ENCODE assay signal across 1 cellular context in genomic region chr12:2890388-2891239, GRCh38.
TF ChIP-seq lines count a peak whose summit lies in the region.

TULP3 (plus strand) TSS chr12:2890891; CDS start chr12:2890948, 57 bp downstream.

TF ChIP-seq in HEK293, 187 proteins besides CTCF, POLR2A, EP300 and RAD21 (continued from another document and continues in another):
- TF ChIP-seq ZNF148 (tag by site-specific recombination; IDR thresholded peaks at IDR 0.05; ENCODE audit: borderline replicate concordance) (no peak), ZNF660 (tag by site-specific recombination; IDR thresholded peaks at IDR 0.05) (peak; percentile 80), ZNF341 (tag by site-specific recombination; IDR thresholded peaks at IDR 0.05; ENCODE audit: low read depth) (peak; percentile 91), ZNF433 (tag by site-specific recombination; IDR thresholded peaks at IDR 0.05; ENCODE audit: low read depth) (no peak), ZNF394 (tag by site-specific recombination; IDR thresholded peaks at IDR 0.05; ENCODE audit: borderline replicate concordance) (no peak), YY1 (tag by site-specific recombination; IDR thresholded peaks at IDR 0.05) (peak; percentile 44), ZSCAN18 (tag by site-specific recombination; IDR thresholded peaks at IDR 0.05) (no peak), ZBTB21 (tag by site-specific recombination; IDR thresholded peaks at IDR 0.05) (peak; percentile 52), GLIS1 (tag by site-specific recombination; IDR thresholded peaks at IDR 0.05) (peak; percentile 99), ZNF501 (tag by site-specific recombination; IDR thresholded peaks at IDR 0.05) (peak; percentile 60), ZNF324 (tag by site-specific recombination; IDR thresholded peaks at IDR 0.05) (peak; percentile 70; the same call in 1 of the 2 replicates), ZBTB8A (tag by site-specific recombination; IDR thresholded peaks at IDR 0.05) (0 out of 2 replicates have a peak, but pooled peaks have one; percentile 11), REST (tag by site-specific recombination; IDR thresholded peaks at IDR 0.05) (no peak), MEIS1 (CRISPR knock-in tag; IDR thresholded peaks at IDR 0.05; ENCODE audit: borderline replicate concordance) (no peak), ZNF10 (tag by site-specific recombination; IDR thresholded peaks at IDR 0.05) (peak; percentile 54; the same call in 1 of the 2 replicates), ZNF19 (tag by site-specific recombination; IDR thresholded peaks at IDR 0.05; ENCODE audit: low read depth) (no peak), ZBTB11 (tag by site-specific recombination; conservative IDR thresholded peaks at IDR 0.05; ENCODE audit: low read depth) (0 out of 2 replicates have a peak, but pooled peaks have one; percentile 34), ZBTB20 (tag by site-specific recombination; IDR thresholded peaks at IDR 0.05) (peak; percentile 70; the same call in 1 of the 2 replicates), ZNF560 (tag by site-specific recombination; IDR thresholded peaks at IDR 0.05; ENCODE audit: borderline replicate concordance) (no peak), KLF1 (tag by site-specific recombination; IDR thresholded peaks at IDR 0.05) (peak; percentile 47; the same call in 1 of the 2 replicates), ZNF549 (tag by site-specific recombination; IDR thresholded peaks at IDR 0.05) (no peak), SP7 (tag by site-specific recombination; IDR thresholded peaks at IDR 0.05) (peak; percentile 62), OVOL3 (tag by site-specific recombination; IDR thresholded peaks at IDR 0.05) (0 out of 2 replicates have a peak, but pooled peaks have one; percentile 21), YY2 (tag by site-specific recombination; IDR thresholded peaks at IDR 0.05) (peak; percentile 57; the same call in 1 of the 2 replicates), ZNF391 (tag by site-specific recombination; IDR thresholded peaks at IDR 0.05; ENCODE audit: borderline replicate concordance, low read depth) (peak; percentile 52; the same call in 1 of the 2 replicates), MZF1 (tag by site-specific recombination; IDR thresholded peaks at IDR 0.05; ENCODE audit: borderline replicate concordance) (no peak), ZNF639 (tag by site-specific recombination; IDR thresholded peaks at IDR 0.05) (peak; percentile 23; the same call in 1 of the 2 replicates), ZNF335 (tag by site-specific recombination; conservative IDR thresholded peaks at IDR 0.05) (peak; percentile 96), ZBTB10 (tag by site-specific recombination; IDR thresholded peaks at IDR 0.05) (peak; percentile 75), ZNF24 (tag by site-specific recombination; IDR thresholded peaks at IDR 0.05) (peak; percentile 72), GFI1B (tag by site-specific recombination; IDR thresholded peaks at IDR 0.05) (no peak), ZNF138 (tag by site-specific recombination; IDR thresholded peaks at IDR 0.05; ENCODE audit: borderline replicate concordance) (no peak), ZNF26 (tag by site-specific recombination; IDR thresholded peaks at IDR 0.05) (no peak), SETDB1 (IDR thresholded peaks at IDR 0.05; ENCODE audit: insufficient read length, low read length) (no peak), ATF2 (tag by site-specific recombination; IDR thresholded peaks at IDR 0.05; ENCODE audit: low read depth) (no peak), KLF8 (tag by site-specific recombination; IDR thresholded peaks at IDR 0.05) (peak; percentile 40), ZFP37 (tag by site-specific recombination; IDR thresholded peaks at IDR 0.05) (peak; percentile 21), ZNF600 (tag by site-specific recombination; IDR thresholded peaks at IDR 0.05) (peak; percentile 42), KLF10 (tag by site-specific recombination; IDR thresholded peaks at IDR 0.05) (no peak), ZNF2 (tag by site-specific recombination; IDR thresholded peaks at IDR 0.05) (peak; percentile 23)
